Comparison of ENCODE assay signal across 1 cellular context in genomic region chr16:50712568-50712914, GRCh38.
TF ChIP-seq lines count a peak whose summit lies in the region.

No MANE protein-coding gene starts in this region.

TF ChIP-seq in K562, 482 proteins besides CTCF, POLR2A, EP300 and RAD21 (continues in another document):
- TF ChIP-seq ZNF449 (CRISPR knock-in tag; IDR thresholded peaks at IDR 0.05) = no peak
- no peak for TF ChIP-seq ZNF41 (CRISPR knock-in tag; conservative IDR thresholded peaks at IDR 0.05)
- TF ChIP-seq, protein P1, sequence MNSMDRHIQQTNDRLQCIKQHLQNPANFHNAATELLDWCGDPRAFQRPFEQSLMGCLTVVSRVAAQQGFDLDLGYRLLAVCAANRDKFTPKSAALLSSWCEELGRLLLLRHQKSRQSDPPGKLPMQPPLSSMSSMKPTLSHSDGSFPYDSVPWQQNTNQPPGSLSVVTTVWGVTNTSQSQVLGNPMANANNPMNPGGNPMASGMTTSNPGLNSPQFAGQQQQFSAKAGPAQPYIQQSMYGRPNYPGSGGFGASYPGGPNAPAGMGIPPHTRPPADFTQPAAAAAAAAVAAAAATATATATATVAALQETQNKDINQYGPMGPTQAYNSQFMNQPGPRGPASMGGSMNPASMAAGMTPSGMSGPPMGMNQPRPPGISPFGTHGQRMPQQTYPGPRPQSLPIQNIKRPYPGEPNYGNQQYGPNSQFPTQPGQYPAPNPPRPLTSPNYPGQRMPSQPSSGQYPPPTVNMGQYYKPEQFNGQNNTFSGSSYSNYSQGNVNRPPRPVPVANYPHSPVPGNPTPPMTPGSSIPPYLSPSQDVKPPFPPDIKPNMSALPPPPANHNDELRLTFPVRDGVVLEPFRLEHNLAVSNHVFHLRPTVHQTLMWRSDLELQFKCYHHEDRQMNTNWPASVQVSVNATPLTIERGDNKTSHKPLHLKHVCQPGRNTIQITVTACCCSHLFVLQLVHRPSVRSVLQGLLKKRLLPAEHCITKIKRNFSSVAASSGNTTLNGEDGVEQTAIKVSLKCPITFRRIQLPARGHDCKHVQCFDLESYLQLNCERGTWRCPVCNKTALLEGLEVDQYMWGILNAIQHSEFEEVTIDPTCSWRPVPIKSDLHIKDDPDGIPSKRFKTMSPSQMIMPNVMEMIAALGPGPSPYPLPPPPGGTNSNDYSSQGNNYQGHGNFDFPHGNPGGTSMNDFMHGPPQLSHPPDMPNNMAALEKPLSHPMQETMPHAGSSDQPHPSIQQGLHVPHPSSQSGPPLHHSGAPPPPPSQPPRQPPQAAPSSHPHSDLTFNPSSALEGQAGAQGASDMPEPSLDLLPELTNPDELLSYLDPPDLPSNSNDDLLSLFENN (IDR thresholded peaks at IDR 0.05; ENCODE audit: low read depth in 2 of 2, low read length in 2 of 2) = no peak
- TF ChIP-seq, protein P2, sequence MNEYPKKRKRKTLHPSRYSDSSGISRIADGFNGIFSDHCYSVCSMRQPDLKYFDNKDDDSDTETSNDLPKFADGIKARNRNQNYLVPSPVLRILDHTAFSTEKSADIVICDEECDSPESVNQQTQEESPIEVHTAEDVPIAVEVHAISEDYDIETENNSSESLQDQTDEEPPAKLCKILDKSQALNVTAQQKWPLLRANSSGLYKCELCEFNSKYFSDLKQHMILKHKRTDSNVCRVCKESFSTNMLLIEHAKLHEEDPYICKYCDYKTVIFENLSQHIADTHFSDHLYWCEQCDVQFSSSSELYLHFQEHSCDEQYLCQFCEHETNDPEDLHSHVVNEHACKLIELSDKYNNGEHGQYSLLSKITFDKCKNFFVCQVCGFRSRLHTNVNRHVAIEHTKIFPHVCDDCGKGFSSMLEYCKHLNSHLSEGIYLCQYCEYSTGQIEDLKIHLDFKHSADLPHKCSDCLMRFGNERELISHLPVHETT (CRISPR knock-in tag; conservative IDR thresholded peaks at IDR 0.05 in 1 of 2, IDR thresholded peaks at IDR 0.05 in 1 of 2) = 0 out of 4 replicates have a peak, but pooled peaks of 1 of the 2 experiments have one; percentile 32
- TF ChIP-seq ARID1B (IDR thresholded peaks at IDR 0.05) = peak; percentile 35; the same call in 1 of the 2 replicates
- TF ChIP-seq PCBP1 (IDR thresholded peaks at IDR 0.05; ENCODE audit: low read depth, low read length, poor library complexity, severe bottlenecking) = no peak
- TF ChIP-seq SMAD3 (CRISPR knock-in tag; conservative IDR thresholded peaks at IDR 0.05) = no peak
- TF ChIP-seq ZNF518B (CRISPR knock-in tag; IDR thresholded peaks at IDR 0.05) = no peak
- TF ChIP-seq FOXM1 (IDR thresholded peaks at IDR 0.05; ENCODE audit: low read depth) = no peak
- TF ChIP-seq FOXM1 (CRISPR knock-in tag; IDR thresholded peaks at IDR 0.05; ENCODE audit: low read depth) = no peak
- TF ChIP-seq SMARCA4 (IDR thresholded peaks at IDR 0.05) = peak; percentile 16; the same call in 1 of the 2 replicates
- no peak for TF ChIP-seq ZNF311 (CRISPR knock-in tag; IDR thresholded peaks at IDR 0.05)
- no peak for TF ChIP-seq DMBX1 (CRISPR knock-in tag; IDR thresholded peaks at IDR 0.05; ENCODE audit: borderline replicate concordance)
- peak; percentile 32; the same call in 1 of the 2 replicates for TF ChIP-seq VEZF1 (CRISPR knock-in tag; IDR thresholded peaks at IDR 0.05)
- TF ChIP-seq THRAP3 (IDR thresholded peaks at IDR 0.05; ENCODE audit: borderline replicate concordance) = no peak
- TF ChIP-seq ZNF584 (CRISPR knock-in tag; IDR thresholded peaks at IDR 0.05; ENCODE audit: low read depth) = peak; percentile 82
- TF ChIP-seq TEAD4 (IDR thresholded peaks at IDR 0.05; ENCODE audit: low read length) = peak; percentile 57; the same call in 1 of the 2 replicates
- no peak for TF ChIP-seq TEAD4 (CRISPR knock-in tag; IDR thresholded peaks at IDR 0.05; ENCODE audit: borderline replicate concordance)
- TF ChIP-seq, protein P3, sequence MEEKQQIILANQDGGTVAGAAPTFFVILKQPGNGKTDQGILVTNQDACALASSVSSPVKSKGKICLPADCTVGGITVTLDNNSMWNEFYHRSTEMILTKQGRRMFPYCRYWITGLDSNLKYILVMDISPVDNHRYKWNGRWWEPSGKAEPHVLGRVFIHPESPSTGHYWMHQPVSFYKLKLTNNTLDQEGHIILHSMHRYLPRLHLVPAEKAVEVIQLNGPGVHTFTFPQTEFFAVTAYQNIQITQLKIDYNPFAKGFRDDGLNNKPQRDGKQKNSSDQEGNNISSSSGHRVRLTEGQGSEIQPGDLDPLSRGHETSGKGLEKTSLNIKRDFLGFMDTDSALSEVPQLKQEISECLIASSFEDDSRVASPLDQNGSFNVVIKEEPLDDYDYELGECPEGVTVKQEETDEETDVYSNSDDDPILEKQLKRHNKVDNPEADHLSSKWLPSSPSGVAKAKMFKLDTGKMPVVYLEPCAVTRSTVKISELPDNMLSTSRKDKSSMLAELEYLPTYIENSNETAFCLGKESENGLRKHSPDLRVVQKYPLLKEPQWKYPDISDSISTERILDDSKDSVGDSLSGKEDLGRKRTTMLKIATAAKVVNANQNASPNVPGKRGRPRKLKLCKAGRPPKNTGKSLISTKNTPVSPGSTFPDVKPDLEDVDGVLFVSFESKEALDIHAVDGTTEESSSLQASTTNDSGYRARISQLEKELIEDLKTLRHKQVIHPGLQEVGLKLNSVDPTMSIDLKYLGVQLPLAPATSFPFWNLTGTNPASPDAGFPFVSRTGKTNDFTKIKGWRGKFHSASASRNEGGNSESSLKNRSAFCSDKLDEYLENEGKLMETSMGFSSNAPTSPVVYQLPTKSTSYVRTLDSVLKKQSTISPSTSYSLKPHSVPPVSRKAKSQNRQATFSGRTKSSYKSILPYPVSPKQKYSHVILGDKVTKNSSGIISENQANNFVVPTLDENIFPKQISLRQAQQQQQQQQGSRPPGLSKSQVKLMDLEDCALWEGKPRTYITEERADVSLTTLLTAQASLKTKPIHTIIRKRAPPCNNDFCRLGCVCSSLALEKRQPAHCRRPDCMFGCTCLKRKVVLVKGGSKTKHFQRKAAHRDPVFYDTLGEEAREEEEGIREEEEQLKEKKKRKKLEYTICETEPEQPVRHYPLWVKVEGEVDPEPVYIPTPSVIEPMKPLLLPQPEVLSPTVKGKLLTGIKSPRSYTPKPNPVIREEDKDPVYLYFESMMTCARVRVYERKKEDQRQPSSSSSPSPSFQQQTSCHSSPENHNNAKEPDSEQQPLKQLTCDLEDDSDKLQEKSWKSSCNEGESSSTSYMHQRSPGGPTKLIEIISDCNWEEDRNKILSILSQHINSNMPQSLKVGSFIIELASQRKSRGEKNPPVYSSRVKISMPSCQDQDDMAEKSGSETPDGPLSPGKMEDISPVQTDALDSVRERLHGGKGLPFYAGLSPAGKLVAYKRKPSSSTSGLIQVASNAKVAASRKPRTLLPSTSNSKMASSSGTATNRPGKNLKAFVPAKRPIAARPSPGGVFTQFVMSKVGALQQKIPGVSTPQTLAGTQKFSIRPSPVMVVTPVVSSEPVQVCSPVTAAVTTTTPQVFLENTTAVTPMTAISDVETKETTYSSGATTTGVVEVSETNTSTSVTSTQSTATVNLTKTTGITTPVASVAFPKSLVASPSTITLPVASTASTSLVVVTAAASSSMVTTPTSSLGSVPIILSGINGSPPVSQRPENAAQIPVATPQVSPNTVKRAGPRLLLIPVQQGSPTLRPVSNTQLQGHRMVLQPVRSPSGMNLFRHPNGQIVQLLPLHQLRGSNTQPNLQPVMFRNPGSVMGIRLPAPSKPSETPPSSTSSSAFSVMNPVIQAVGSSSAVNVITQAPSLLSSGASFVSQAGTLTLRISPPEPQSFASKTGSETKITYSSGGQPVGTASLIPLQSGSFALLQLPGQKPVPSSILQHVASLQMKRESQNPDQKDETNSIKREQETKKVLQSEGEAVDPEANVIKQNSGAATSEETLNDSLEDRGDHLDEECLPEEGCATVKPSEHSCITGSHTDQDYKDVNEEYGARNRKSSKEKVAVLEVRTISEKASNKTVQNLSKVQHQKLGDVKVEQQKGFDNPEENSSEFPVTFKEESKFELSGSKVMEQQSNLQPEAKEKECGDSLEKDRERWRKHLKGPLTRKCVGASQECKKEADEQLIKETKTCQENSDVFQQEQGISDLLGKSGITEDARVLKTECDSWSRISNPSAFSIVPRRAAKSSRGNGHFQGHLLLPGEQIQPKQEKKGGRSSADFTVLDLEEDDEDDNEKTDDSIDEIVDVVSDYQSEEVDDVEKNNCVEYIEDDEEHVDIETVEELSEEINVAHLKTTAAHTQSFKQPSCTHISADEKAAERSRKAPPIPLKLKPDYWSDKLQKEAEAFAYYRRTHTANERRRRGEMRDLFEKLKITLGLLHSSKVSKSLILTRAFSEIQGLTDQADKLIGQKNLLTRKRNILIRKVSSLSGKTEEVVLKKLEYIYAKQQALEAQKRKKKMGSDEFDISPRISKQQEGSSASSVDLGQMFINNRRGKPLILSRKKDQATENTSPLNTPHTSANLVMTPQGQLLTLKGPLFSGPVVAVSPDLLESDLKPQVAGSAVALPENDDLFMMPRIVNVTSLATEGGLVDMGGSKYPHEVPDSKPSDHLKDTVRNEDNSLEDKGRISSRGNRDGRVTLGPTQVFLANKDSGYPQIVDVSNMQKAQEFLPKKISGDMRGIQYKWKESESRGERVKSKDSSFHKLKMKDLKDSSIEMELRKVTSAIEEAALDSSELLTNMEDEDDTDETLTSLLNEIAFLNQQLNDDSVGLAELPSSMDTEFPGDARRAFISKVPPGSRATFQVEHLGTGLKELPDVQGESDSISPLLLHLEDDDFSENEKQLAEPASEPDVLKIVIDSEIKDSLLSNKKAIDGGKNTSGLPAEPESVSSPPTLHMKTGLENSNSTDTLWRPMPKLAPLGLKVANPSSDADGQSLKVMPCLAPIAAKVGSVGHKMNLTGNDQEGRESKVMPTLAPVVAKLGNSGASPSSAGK (IDR thresholded peaks at IDR 0.05) = no peak
- TF ChIP-seq PML (IDR thresholded peaks at IDR 0.05; ENCODE audit: low read length) = no peak
- TF ChIP-seq, protein P4, sequence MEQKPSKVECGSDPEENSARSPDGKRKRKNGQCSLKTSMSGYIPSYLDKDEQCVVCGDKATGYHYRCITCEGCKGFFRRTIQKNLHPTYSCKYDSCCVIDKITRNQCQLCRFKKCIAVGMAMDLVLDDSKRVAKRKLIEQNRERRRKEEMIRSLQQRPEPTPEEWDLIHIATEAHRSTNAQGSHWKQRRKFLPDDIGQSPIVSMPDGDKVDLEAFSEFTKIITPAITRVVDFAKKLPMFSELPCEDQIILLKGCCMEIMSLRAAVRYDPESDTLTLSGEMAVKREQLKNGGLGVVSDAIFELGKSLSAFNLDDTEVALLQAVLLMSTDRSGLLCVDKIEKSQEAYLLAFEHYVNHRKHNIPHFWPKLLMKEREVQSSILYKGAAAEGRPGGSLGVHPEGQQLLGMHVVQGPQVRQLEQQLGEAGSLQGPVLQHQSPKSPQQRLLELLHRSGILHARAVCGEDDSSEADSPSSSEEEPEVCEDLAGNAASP (IDR thresholded peaks at IDR 0.05) = no peak
- no peak for TF ChIP-seq BRD9 (IDR thresholded peaks at IDR 0.05; ENCODE audit: low read depth, partially characterized antibody)
- TF ChIP-seq HOMEZ (CRISPR knock-in tag; IDR thresholded peaks at IDR 0.05) = no peak
- TF ChIP-seq ATF7 (IDR thresholded peaks at IDR 0.05) = peak; percentile 82
- peak; percentile 69; the same call in 1 of the 2 replicates for TF ChIP-seq ZNF589 (CRISPR knock-in tag; IDR thresholded peaks at IDR 0.05; ENCODE audit: low read depth)
- no peak for TF ChIP-seq ZBTB17 (CRISPR knock-in tag; IDR thresholded peaks at IDR 0.05)
- TF ChIP-seq SRSF1 (IDR thresholded peaks at IDR 0.05; ENCODE audit: low read depth, low read length) = no peak
- TF ChIP-seq CEBPG (CRISPR knock-in tag; IDR thresholded peaks at IDR 0.05) = no peak
- peak; percentile 88 to 97 for TF ChIP-seq CEBPG (tag; conservative IDR thresholded peaks at IDR 0.05 in 1 of 2, IDR thresholded peaks at IDR 0.05 in 1 of 2)
